Comparison of ENCODE assay signal across 1 cellular context in genomic region chr2:237791977-237792727, GRCh38.
TF ChIP-seq lines count a peak whose summit lies in the region.

No MANE protein-coding gene starts in this region.

TF ChIP-seq in HepG2, 621 proteins besides CTCF, POLR2A, EP300 and RAD21 (continued from another document and continues in another):
- TF ChIP-seq PBX3 (CRISPR knock-in tag; IDR thresholded peaks at IDR 0.05; ENCODE audit: borderline replicate concordance) (no peak), ZBTB37 (CRISPR knock-in tag; IDR thresholded peaks at IDR 0.05) (no peak), ZBTB7B (CRISPR knock-in tag; IDR thresholded peaks at IDR 0.05) (peak; percentile 75), ZMYM4 (CRISPR knock-in tag; IDR thresholded peaks at IDR 0.05) (peak; percentile 80), MAZ (IDR thresholded peaks at IDR 0.05; ENCODE audit: borderline replicate concordance, low read depth, low read length) (no peak), MAZ (CRISPR knock-in tag; IDR thresholded peaks at IDR 0.05; ENCODE audit: low read depth) (0 out of 2 replicates have a peak, but pooled peaks have one; percentile 26), KLF16 (CRISPR knock-in tag; IDR thresholded peaks at IDR 0.05) (0 out of 4 replicates have a peak, but pooled peaks of 1 of the 2 experiments have one; percentile 23), ASH2L (IDR thresholded peaks at IDR 0.05; ENCODE audit: insufficient read length, low read depth, low read length) (peak; percentile 28), HDAC2 (CRISPR knock-in tag; IDR thresholded peaks at IDR 0.05) (peak; percentile 51), HOMEZ (CRISPR knock-in tag; IDR thresholded peaks at IDR 0.05; ENCODE audit: low read depth) (peak; percentile 67; the same call in 1 of the 2 replicates), RCOR2 (CRISPR knock-in tag; IDR thresholded peaks at IDR 0.05) (0 out of 2 replicates have a peak, but pooled peaks have one; percentile 32), ZNF772 (CRISPR knock-in tag; IDR thresholded peaks at IDR 0.05) (no peak), ZNF256 (CRISPR knock-in tag; conservative IDR thresholded peaks at IDR 0.05) (no peak), ISL2 (CRISPR knock-in tag; IDR thresholded peaks at IDR 0.05) (no peak), KAT8 (CRISPR knock-in tag; IDR thresholded peaks at IDR 0.05) (0 out of 2 replicates have a peak, but pooled peaks have one; percentile 24), ESRRA (CRISPR knock-in tag; IDR thresholded peaks at IDR 0.05; ENCODE audit: low read depth) (no peak), ZNF768 (CRISPR knock-in tag; IDR thresholded peaks at IDR 0.05) (no peak), ZNF574 (CRISPR knock-in tag; IDR thresholded peaks at IDR 0.05) (0 out of 2 replicates have a peak, but pooled peaks have one; percentile 35), ZNF44 (CRISPR knock-in tag; IDR thresholded peaks at IDR 0.05) (0 out of 2 replicates have a peak, but pooled peaks have one; percentile 51), FOXO1 (CRISPR knock-in tag; IDR thresholded peaks at IDR 0.05) (0 out of 2 replicates have a peak, but pooled peaks have one; percentile 26), IKZF5 (CRISPR knock-in tag; IDR thresholded peaks at IDR 0.05) (0 out of 2 replicates have a peak, but pooled peaks have one; percentile 29), IRX3 (CRISPR knock-in tag; IDR thresholded peaks at IDR 0.05; ENCODE audit: borderline replicate concordance, low read depth) (no peak), ZHX1 (CRISPR knock-in tag; IDR thresholded peaks at IDR 0.05; ENCODE audit: low read depth) (no peak), SP2 (CRISPR knock-in tag; IDR thresholded peaks at IDR 0.05) (no peak), ZBTB39 (CRISPR knock-in tag; IDR thresholded peaks at IDR 0.05) (no peak), ZNF576 (CRISPR knock-in tag; IDR thresholded peaks at IDR 0.05) (no peak), KMT2A (CRISPR knock-in tag; IDR thresholded peaks at IDR 0.05) (no peak), ZNF460 (CRISPR knock-in tag; IDR thresholded peaks at IDR 0.05; ENCODE audit: borderline replicate concordance) (no peak), TARDBP (CRISPR knock-in tag; IDR thresholded peaks at IDR 0.05) (0 out of 2 replicates have a peak, but pooled peaks have one; percentile 46), NCOA2 (CRISPR knock-in tag; IDR thresholded peaks at IDR 0.05) (0 out of 2 replicates have a peak, but pooled peaks have one; percentile 22), ZKSCAN1 (IDR thresholded peaks at IDR 0.05; ENCODE audit: low read length) (no peak), FOXA3 (CRISPR knock-in tag; IDR thresholded peaks at IDR 0.05) (peak; percentile 33; the same call in 1 of the 2 replicates), STAG1 (CRISPR knock-in tag; IDR thresholded peaks at IDR 0.05) (peak; percentile 51), IRF2 (CRISPR knock-in tag; IDR thresholded peaks at IDR 0.05) (peak; percentile 59; the same call in 1 of the 2 replicates), ZBTB26 (CRISPR knock-in tag; IDR thresholded peaks at IDR 0.05; ENCODE audit: borderline replicate concordance) (0 out of 2 replicates have a peak, but pooled peaks have one; percentile 43), MBD4 (IDR thresholded peaks at IDR 0.05; ENCODE audit: borderline replicate concordance, low read length) (no peak), JUNB (CRISPR knock-in tag; IDR thresholded peaks at IDR 0.05; ENCODE audit: borderline replicate concordance) (no peak), TFDP1 (CRISPR knock-in tag; IDR thresholded peaks at IDR 0.05; ENCODE audit: borderline replicate concordance) (peak; percentile 70; the same call in 1 of the 2 replicates), DNMT1 (CRISPR knock-in tag; IDR thresholded peaks at IDR 0.05) (no peak), STAT5B (CRISPR knock-in tag; IDR thresholded peaks at IDR 0.05) (no peak), HMGA1 (CRISPR knock-in tag; conservative IDR thresholded peaks at IDR 0.05) (no peak), NFKBIZ (CRISPR knock-in tag; IDR thresholded peaks at IDR 0.05) (no peak), CREM (IDR thresholded peaks at IDR 0.05) (no peak), CREM (CRISPR knock-in tag; IDR thresholded peaks at IDR 0.05) (no peak), FOSL2 (CRISPR knock-in tag; IDR thresholded peaks at IDR 0.05) (0 out of 2 replicates have a peak, but pooled peaks have one; percentile 16), IRF9 (CRISPR knock-in tag; IDR thresholded peaks at IDR 0.05; ENCODE audit: borderline replicate concordance) (no peak)
